19 cellular contexts compared by ENCODE assay signal in the genomic region with DNA sequence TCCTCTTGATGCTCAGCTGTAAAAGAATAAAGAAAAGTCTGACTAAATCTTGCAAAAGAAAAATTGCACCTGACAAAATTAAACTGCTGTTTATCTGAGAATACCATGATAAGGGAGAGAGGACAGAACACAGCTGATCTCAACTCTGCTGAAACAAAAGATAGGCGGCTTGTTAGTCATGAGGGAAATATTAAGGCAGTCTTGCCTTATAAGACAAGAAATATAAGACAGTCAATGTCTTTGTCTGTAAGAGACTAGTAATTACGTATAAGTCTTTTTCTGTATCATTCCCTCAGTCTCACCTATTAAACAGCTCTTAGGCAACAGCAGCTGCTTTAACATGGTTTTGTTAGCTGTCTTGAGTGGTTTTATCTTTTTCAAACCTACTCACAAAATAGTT.
A peak's percentile ranks its signal among the peaks of the same experiment; 100 is the strongest.
DNase-seq lines count a peak whose midpoint lies in the region; ATAC-seq, FAIRE-seq and TF ChIP-seq lines count a peak whose summit lies in the region.
"Had no signal": no experiment of that assay in that cellular context is flagged by ENCODE, and none has a peak within 500 bp of the region (broad histone marks: within the 10 kb centered on the region; RNA-seq: fewer than 3 reads in every experiment).

No MANE protein-coding gene starts in this region.

- DNase-seq in A172 (ENCODE audit: low spot score) (peak; percentile 4), adipocyte (ENCODE audit: low read depth) (peak; percentile 26), choroid plexus epithelial cell (ENCODE audit: low read depth) (peak; percentile 55), iris pigment epithelial cell (ENCODE audit: low read depth) (peak; percentile 31), DMS79 (lab: John Stamatoyannopoulos, UW) (no peak), prostate gland (ENCODE audit: low spot score) (no peak), RCC 7860 (ENCODE audit: low spot score) (no peak)
- DNase-seq: 8988T; C1 segment of cervical spinal cord; Calu3; CD4-positive, alpha-beta T cell; DMS 273 treated with DMSO at 0.1 percent for 48 hours; DMS79 treated with DMSO at 0.1 percent for 48 hours; EL; GOT3; H9 had no signal

- H3K9ac ChIP-seq in adipocyte (ENCODE audit: low read length): no peak overlapping the region

- H3K27me3 ChIP-seq in adipocyte (replicated peaks; ENCODE audit: control insufficient read depth, insufficient read depth, low read length) (no peaks in the 10 kb centered on the region), prostate gland (replicated peaks; ENCODE audit: insufficient read depth) (no peaks in the 10 kb centered on the region)

- WGBS in prostate gland: 70% methylated on average over 2 of the region's 2 CpGs

- FAIRE-seq in RCC 7860 (lab: Jason Lieb, UNC): no peak
- FAIRE-seq: G401.6, GM12891 had no signal

- no peak for ATAC-seq in HG02884 (IDR thresholded peaks at IDR 0.05; ENCODE audit: unreplicated experiment)

- H3K27ac ChIP-seq in prostate gland: no peak overlapping the region

- H3K4me1 ChIP-seq in adipocyte (ENCODE audit: control insufficient read depth, insufficient read depth, low read length) (no peaks in the 10 kb centered on the region), prostate gland (replicated peaks) (no peaks in the 10 kb centered on the region)

- H3K4me3 ChIP-seq in adipocyte (ENCODE audit: low read length) (no peak overlapping the region), choroid plexus epithelial cell (ENCODE audit: low read depth, low read length) (no peak overlapping the region), prostate gland (no peak overlapping the region)

- no peaks in the 10 kb centered on the region for H3K9me3 ChIP-seq in adipocyte (ENCODE audit: control insufficient read depth, low read length)
- H3K9me3 ChIP-seq in prostate gland: no peaks in the 10 kb centered on the region

- H3K36me3 ChIP-seq in adipocyte (ENCODE audit: control insufficient read depth, insufficient read depth, low read length, severe bottlenecking): no peaks in the 10 kb centered on the region
- no peaks in the 10 kb centered on the region for H3K36me3 ChIP-seq in prostate gland

- no peak for TF ChIP-seq POLR2A in prostate gland (IDR thresholded peaks at IDR 0.05)

- no peak for TF ChIP-seq CTCF in choroid plexus epithelial cell (conservative IDR thresholded peaks at IDR 0.05; ENCODE audit: low read depth, low read length)
- TF ChIP-seq CTCF in prostate gland (IDR thresholded peaks at IDR 0.05): no peak

- intact Hi-C loops in prostate gland (cut with DNase I): no loop called here

Comparison
In these comparisons a context has a peak if more than half of its experiments do, and no peak if none do; other contexts are left out.
1. DNase-seq: peak in A172 (single experiment), adipocyte (single experiment), choroid plexus epithelial cell (single experiment) and iris pigment epithelial cell (single experiment); none in DMS79 (single experiment), prostate gland (single experiment) and RCC 7860 (single experiment).